ENCODE assay signal across 9 cellular contexts in genomic region chr19:11179145-11179465, GRCh38. TPM values are rescaled to one million over a fixed set of nuclear protein-coding genes. Genes with fewer than 3 reads are reported as not detected.
DNase-seq lines count a peak whose midpoint lies in the region; ATAC-seq and TF ChIP-seq lines count a peak whose summit lies in the region.
"Not testable (repeated sequence)": the region's sequence is repeated elsewhere in the genome, so short reads cannot be mapped to it uniquely, and the experiment has no call there.
"Had no signal": no experiment of that assay in that cellular context is flagged by ENCODE, and none has a peak within 500 bp of the region (broad histone marks: within the 10 kb centered on the region; RNA-seq: fewer than 3 reads in every experiment).

No MANE protein-coding gene starts in this region.

- not testable (repeated sequence) for TF ChIP-seq POLR2A in stomach (IDR thresholded peaks at IDR 0.05); vagina (IDR thresholded peaks at IDR 0.05)

- H4K20me1 ChIP-seq in BLaER1; MM.1S (ENCODE audit: insufficient read depth, low read length); SU-DHL-6 (ENCODE audit: low read depth, low read length): not testable (repeated sequence)

- H3F3A ChIP-seq in MM.1S (ENCODE audit: insufficient read depth, low read length) = not testable (repeated sequence)
- peaks cover 11% of the 10 kb centered on the region for H3F3A ChIP-seq in SU-DHL-6 (ENCODE audit: insufficient read depth)

- H3K27me3 ChIP-seq in BLaER1; MM.1S (replicated peaks; ENCODE audit: insufficient read depth, low read length); SU-DHL-6 (ENCODE audit: low read length); heart right ventricle; rectal smooth muscle tissue (ENCODE audit: control insufficient read depth, insufficient read depth, low read length); stomach; vagina: not testable (repeated sequence)

- H3K79me2 ChIP-seq in MM.1S (ENCODE audit: low read length); SU-DHL-6 (ENCODE audit: insufficient read depth, low read length): not testable (repeated sequence)

- H3K4me3 Mint-ChIP-seq in effector memory CD8-positive, alpha-beta T cell = peak overlapping the region; percentile 18 to 24

- H3K9ac ChIP-seq in BLaER1; MM.1S (ENCODE audit: low read length); rectal smooth muscle tissue (ENCODE audit: low read length): not testable (repeated sequence)
- H3K9ac ChIP-seq in SU-DHL-6 (ENCODE audit: low read length) = peak overlapping the region; percentile 59

- H3K4me2 ChIP-seq in BLaER1 = peak overlapping the region; percentile 75
- H3K4me2 ChIP-seq in MM.1S (ENCODE audit: low read depth, low read length) = peak overlapping the region; percentile 63; the same call in 1 of the 2 replicates
- peak overlapping the region; percentile 72 for H3K4me2 ChIP-seq in SU-DHL-6 (ENCODE audit: low read depth, low read length, poor library complexity, severe bottlenecking)

- not testable (repeated sequence) for TF ChIP-seq EP300 in stomach (IDR thresholded peaks at IDR 0.05)

- peaks cover 23% of the 10 kb centered on the region for H3K4me1 ChIP-seq in BLaER1
- H3K4me1 ChIP-seq in MM.1S (ENCODE audit: low read length) = not testable (repeated sequence)
- peaks cover 8 to 36% (median 25%) of the 10 kb centered on the region in 9 donors for H3K4me1 ChIP-seq in heart right ventricle
- peaks cover 11% of the 10 kb centered on the region for H3K4me1 ChIP-seq in rectal smooth muscle tissue (ENCODE audit: control insufficient read depth, insufficient read depth, low read length)
- H3K4me1 ChIP-seq in stomach = peaks cover 21 to 48% (median 30%) of the 10 kb centered on the region in 4 donors
- peaks cover 40% of the 10 kb centered on the region for H3K4me1 ChIP-seq in vagina

- H3K4me3 ChIP-seq in BLaER1; MM.1S (ENCODE audit: low read length); SU-DHL-6 (ENCODE audit: insufficient read depth, low read length, poor library complexity, severe bottlenecking); rectal smooth muscle tissue (ENCODE audit: low read length); stomach; vagina: not testable (repeated sequence)
- peak overlapping the region in 1 of 10 donors; percentile 0 for H3K4me3 ChIP-seq in heart right ventricle

- not testable (repeated sequence) for H3K9me2 ChIP-seq in MM.1S (replicated peaks; ENCODE audit: insufficient read depth, low read length); SU-DHL-6 (replicated peaks; ENCODE audit: insufficient read depth, low read length)

- not testable (repeated sequence) for TF ChIP-seq CTCF in MM.1S (IDR thresholded peaks at IDR 0.05; ENCODE audit: low read length); SU-DHL-6 (IDR thresholded peaks at IDR 0.05; ENCODE audit: insufficient read depth, low read length, poor library complexity, severe bottlenecking); heart right ventricle (IDR thresholded peaks at IDR 0.05); stomach (IDR thresholded peaks at IDR 0.05); vagina (IDR thresholded peaks at IDR 0.05)

- ATAC-seq in effector memory CD8-positive, alpha-beta T cell (replicated peaks); heart right ventricle: not testable (repeated sequence)

- H3K9me3 ChIP-seq in BLaER1; MM.1S (replicated peaks; ENCODE audit: insufficient read depth, low read length); SU-DHL-6 (ENCODE audit: insufficient read depth, low read length); heart right ventricle; stomach; vagina: not testable (repeated sequence)

- H3K27ac Mint-ChIP-seq in effector memory CD8-positive, alpha-beta T cell = peak overlapping the region in 1 of 2 donors; percentile 9

- H3K36me3 ChIP-seq in BLaER1 (peaks cover 55% of the 10 kb centered on the region), heart right ventricle (peaks cover 4 to 95% (median 55%) of the 10 kb centered on the region in 9 donors), rectal smooth muscle tissue (ENCODE audit: control insufficient read depth, insufficient read depth, low read length) (peaks cover 30% of the 10 kb centered on the region), stomach (peaks cover 35 to 68% (median 57%) of the 10 kb centered on the region in 4 donors), vagina (peaks cover 3 to 50% of the 10 kb centered on the region in 2 donors)
- H3K36me3 ChIP-seq in MM.1S (replicated peaks; ENCODE audit: insufficient read depth, low read length); SU-DHL-6 (ENCODE audit: low read length): not testable (repeated sequence)

- H3K27ac ChIP-seq in BLaER1; MM.1S (ENCODE audit: low read length); SU-DHL-6 (ENCODE audit: low read depth, low read length): not testable (repeated sequence)
- H3K27ac ChIP-seq in heart right ventricle (peak overlapping the region in 8 of 10 donors; percentile 42 to 77 (median 58)), rectal smooth muscle tissue (ENCODE audit: low read depth, low read length) (peak overlapping the region; percentile 29), stomach (peak overlapping the region in 4 of 5 donors; percentile 61 to 94 (median 72)), vagina (peak overlapping the region; percentile 80)

- H3K36me3 Mint-ChIP-seq in effector memory CD8-positive, alpha-beta T cell (ENCODE audit: insufficient read depth) = not testable (repeated sequence)

- not testable (repeated sequence) for H3K27me3 Mint-ChIP-seq in effector memory CD8-positive, alpha-beta T cell

- H3K9me3 Mint-ChIP-seq in effector memory CD8-positive, alpha-beta T cell = not testable (repeated sequence)

- not testable (repeated sequence) for DNase-seq in MM.1S; effector memory CD8-positive, alpha-beta T cell; heart right ventricle; stomach; vagina (ENCODE audit: extremely low spot score in 2 of 2)

- H3K4me1 Mint-ChIP-seq in effector memory CD8-positive, alpha-beta T cell (ENCODE audit: low read depth in 2 of 2) = not testable (repeated sequence)

- intact Hi-C loops in heart right ventricle (cut with DNase I); stomach (cut with DNase I; ENCODE audit: low total_unique reads); vagina (cut with DNase I): not testable (repeated sequence)

- WGBS in heart right ventricle, 2 donors = 88 to 89% methylated on average over 9 of the region's 9 CpGs
- WGBS in stomach, 5 donors = 84 to 92% (median 91%) methylated on average over 7 to 9 of the region's 9 CpGs

- not testable (repeated sequence) for H2AFZ ChIP-seq in MM.1S (ENCODE audit: low read length); SU-DHL-6 (ENCODE audit: low read depth, low read length, severe bottlenecking)

RNA-seq across cellular contexts. Expression of gene KANK2, which starts 18.2 kb away (rescaled TPM):
- total RNA-seq in heart right ventricle (100 to 1,000 TPM; 243 to 355 (median 307) TPM), stomach (100 to 1,000 TPM; 120 to 415 (median 251) TPM), vagina (486 TPM)
- polyA plus RNA-seq in heart right ventricle (100 to 1,000 TPM; 165 to 226 TPM), stomach (100 to 1,000 TPM in 2 of 3 donors, 10 to 100 TPM in 1; 82.4 to 158 (median 144) TPM)
- total RNA-seq: CD4-positive, alpha-beta T cell had no signal

RNA-seq across cellular contexts. Expression of gene SPC24, which starts 23.5 kb away (rescaled TPM):
- 1 to 10 TPM; 1.6 to 8.5 (median 3.2) TPM for total RNA-seq in heart right ventricle
- polyA plus RNA-seq in heart right ventricle = 1 to 10 TPM in 1 of 2 donors, under 1 TPM in 1; 0.93 to 5.9 TPM
- total RNA-seq in stomach = 10 to 100 TPM in 3 of 5 donors, not detected in 2; 11.9 to 20.4 (median 18.7) TPM
- 1 to 10 TPM; 3.7 to 6.5 (median 5.0) TPM for polyA plus RNA-seq in stomach
- 2.7 TPM for total RNA-seq in vagina
